In genomic region chr17:75552847-75553552, GRCh38 we compare ENCODE assay signal across 15 cellular contexts. TPM values are rescaled to one million over a fixed set of nuclear protein-coding genes. Genes with fewer than 3 reads are reported as not detected.
DNase-seq lines count a peak whose midpoint lies in the region; ATAC-seq and TF ChIP-seq lines count a peak whose summit lies in the region.
"Had no signal": no experiment of that assay in that cellular context is flagged by ENCODE, and none has a peak within 500 bp of the region (broad histone marks: within the 10 kb centered on the region; RNA-seq: fewer than 3 reads in every experiment).

No MANE protein-coding gene starts in this region.

- ATAC-seq in GM23338: no peak
- no peak for ATAC-seq in activated T-cell treated with anti-CD3 and anti-CD28 coated beads, Interleukin-2, amount 50 U/mL, for 72 hours (replicated peaks in 1 of 2)
- ATAC-seq in naive thymus-derived CD8-positive, alpha-beta T cell: no peak
- ATAC-seq: naive thymus-derived CD4-positive, alpha-beta T cell had no signal

- peak overlapping the region; percentile 78; the same call in 1 of the 2 replicates for H3K27ac ChIP-seq in GM23338 (ENCODE audit: low read depth)
- H3K27ac ChIP-seq in ectodermal cell (ENCODE audit: insufficient read depth, low read depth, low read length, poor library complexity, severe bottlenecking): peak overlapping the region; percentile 18
- peak overlapping the region; percentile 74 for H3K27ac ChIP-seq in neural progenitor cell
- H3K27ac ChIP-seq: sigmoid colon had no signal

- no peaks in the 10 kb centered on the region for H3K9me2 ChIP-seq in GM23338 (ENCODE audit: insufficient read depth)

- no peak for TF ChIP-seq CTCF in GM23338 (conservative IDR thresholded peaks at IDR 0.05; ENCODE audit: low read depth in 2 of 2)
- no peak for TF ChIP-seq CTCF in neural progenitor cell (IDR thresholded peaks at IDR 0.05)

- H3K79me2 ChIP-seq in GM23338 (replicated peaks; ENCODE audit: insufficient read depth): no peaks in the 10 kb centered on the region
- no peaks in the 10 kb centered on the region for H3K79me2 ChIP-seq in neural progenitor cell (ENCODE audit: low read depth)

- H4K20me1 ChIP-seq in GM23338 (replicated peaks; ENCODE audit: insufficient read depth) (no peaks in the 10 kb centered on the region), neural progenitor cell (ENCODE audit: low read depth) (peaks cover 4% of the 10 kb centered on the region)

- H3K4me3 Mint-ChIP-seq in GM23338 (no peak overlapping the region; the same call in 2 of the 3 replicates), neural progenitor cell (no peak overlapping the region)
- no peak overlapping the region for H3K4me3 Mint-ChIP-seq in activated T-cell treated with anti-CD3 and anti-CD28 coated beads, Interleukin-2, amount 50 U/mL, for 72 hours
- H3K4me3 Mint-ChIP-seq in naive thymus-derived CD8-positive, alpha-beta T cell: no peak overlapping the region
- H3K4me3 Mint-ChIP-seq: CD14-positive monocyte; naive thymus-derived CD4-positive, alpha-beta T cell had no signal

- no peaks in the 10 kb centered on the region for H3K27me3 ChIP-seq in GM23338 (ENCODE audit: insufficient read depth)
- H3K27me3 ChIP-seq in ectodermal cell (ENCODE audit: control insufficient read depth, insufficient read depth, low read length, poor library complexity, severe bottlenecking): no peaks in the 10 kb centered on the region
- no peaks in the 10 kb centered on the region for H3K27me3 ChIP-seq in neural progenitor cell
- H3K27me3 ChIP-seq: sigmoid colon had no signal

- H3K4me1 Mint-ChIP-seq in GM23338: peaks cover 25% of the 10 kb centered on the region
- peaks cover 16% of the 10 kb centered on the region for H3K4me1 Mint-ChIP-seq in neural progenitor cell
- H3K4me1 Mint-ChIP-seq in activated T-cell treated with anti-CD3 and anti-CD28 coated beads, Interleukin-2, amount 50 U/mL, for 72 hours (ENCODE audit: low read depth): no peaks in the 10 kb centered on the region
- H3K4me1 Mint-ChIP-seq in naive thymus-derived CD8-positive, alpha-beta T cell: peaks cover 0 to 5% (median 3%) of the 10 kb centered on the region in 4 donors
- H3K4me1 Mint-ChIP-seq: CD14-positive monocyte; naive thymus-derived CD4-positive, alpha-beta T cell had no signal

- peaks cover 4% of the 10 kb centered on the region for H3K27me3 Mint-ChIP-seq in GM23338 (ENCODE audit: insufficient read depth, low read depth, poor library complexity)
- H3K27me3 Mint-ChIP-seq in neural progenitor cell (ENCODE audit: insufficient read depth, low read depth): peaks cover 6% of the 10 kb centered on the region
- H3K27me3 Mint-ChIP-seq in activated T-cell treated with anti-CD3 and anti-CD28 coated beads, Interleukin-2, amount 50 U/mL, for 72 hours (ENCODE audit: low read depth): no peaks in the 10 kb centered on the region
- H3K27me3 Mint-ChIP-seq in naive thymus-derived CD8-positive, alpha-beta T cell: no peaks in the 10 kb centered on the region
- H3K27me3 Mint-ChIP-seq: naive thymus-derived CD4-positive, alpha-beta T cell had no signal

- H3K4me2 ChIP-seq in GM23338 (no peak overlapping the region), neural progenitor cell (no peak overlapping the region)

- no peak overlapping the region for H3K4me3 ChIP-seq in GM23338
- H3K4me3 ChIP-seq in ectodermal cell (ENCODE audit: insufficient read depth, low read depth, low read length): no peak overlapping the region
- no peak overlapping the region for H3K4me3 ChIP-seq in neural progenitor cell
- H3K4me3 ChIP-seq: sigmoid colon had no signal

- 72 to 73% methylated on average over 8 of the region's 8 CpGs for WGBS in ectodermal cell, 2 experiments

- H3K27ac Mint-ChIP-seq in GM23338: no peak overlapping the region
- H3K27ac Mint-ChIP-seq in neural progenitor cell: peak overlapping the region; percentile 48
- no peak overlapping the region for H3K27ac Mint-ChIP-seq in activated T-cell treated with anti-CD3 and anti-CD28 coated beads, Interleukin-2, amount 50 U/mL, for 72 hours
- H3K27ac Mint-ChIP-seq in naive thymus-derived CD8-positive, alpha-beta T cell: no peak overlapping the region
- H3K27ac Mint-ChIP-seq: naive thymus-derived CD4-positive, alpha-beta T cell had no signal

- H3K9me3 ChIP-seq in ectodermal cell (ENCODE audit: control insufficient read depth, low read length): no peaks in the 10 kb centered on the region
- H3K9me3 ChIP-seq in neural progenitor cell (ENCODE audit: low read depth): no peaks in the 10 kb centered on the region
- H3K9me3 ChIP-seq: sigmoid colon had no signal

- POLR2A ChIA-PET in naive thymus-derived CD8-positive, alpha-beta T cell (lab: Charles Lee): no interaction called here

- H3K4me1 ChIP-seq in GM23338 (ENCODE audit: insufficient read depth): peaks cover 7% of the 10 kb centered on the region; the same call in 1 of the 2 replicates
- peaks cover 35% of the 10 kb centered on the region for H3K4me1 ChIP-seq in ectodermal cell (ENCODE audit: control insufficient read depth, insufficient read depth, low read length)
- peaks cover 25% of the 10 kb centered on the region for H3K4me1 ChIP-seq in neural progenitor cell

- peak; percentile 37 for DNase-seq in GM23338 (ENCODE audit: low spot score)
- DNase-seq in NCI-H226: peak; percentile 69
- peak; percentile 40 for DNase-seq in neural progenitor cell (ENCODE audit: low spot score)
- DNase-seq in activated T-cell treated with anti-CD3 and anti-CD28 coated beads, Interleukin-2, amount 50 U/mL, for 72 hours: no peak
- no peak for DNase-seq in NCI-H2029 (lab: John Stamatoyannopoulos, UW)
- no peak for DNase-seq in SW480 (ENCODE audit: low spot score)
- no peak for DNase-seq in naive thymus-derived CD8-positive, alpha-beta T cell
- DNase-seq: activated T-cell treated with anti-CD3 and anti-CD28 coated beads, Interleukin-2, amount 50 U/mL, for 1 hour; foreskin melanocyte; GOT3; naive thymus-derived CD4-positive, alpha-beta T cell; sigmoid colon; SW 1271 had no signal

- no peak overlapping the region for H3K9ac ChIP-seq in neural progenitor cell

- H2AFZ ChIP-seq in GM23338 (no peak overlapping the region), neural progenitor cell (replicated peaks) (no peak overlapping the region)

- 0 out of 2 replicates have a peak, but pooled peaks cover 7% of the 10 kb centered on the region for H3F3A ChIP-seq in GM23338 (replicated peaks; ENCODE audit: low read depth)
- peaks cover 11% of the 10 kb centered on the region for H3F3A ChIP-seq in neural progenitor cell (ENCODE audit: low read depth)

- H3K36me3 Mint-ChIP-seq in GM23338 (ENCODE audit: low read depth) (no peaks in the 10 kb centered on the region; the same call in 2 of the 3 replicates), neural progenitor cell (no peaks in the 10 kb centered on the region)
- H3K36me3 Mint-ChIP-seq in activated T-cell treated with anti-CD3 and anti-CD28 coated beads, Interleukin-2, amount 50 U/mL, for 72 hours (ENCODE audit: insufficient read depth in 2 of 2): no peaks in the 10 kb centered on the region
- H3K36me3 Mint-ChIP-seq in naive thymus-derived CD8-positive, alpha-beta T cell: no peaks in the 10 kb centered on the region
- H3K36me3 Mint-ChIP-seq: CD14-positive monocyte; naive thymus-derived CD4-positive, alpha-beta T cell had no signal

- no peaks in the 10 kb centered on the region for H3K9me3 Mint-ChIP-seq in GM23338
- H3K9me3 Mint-ChIP-seq in neural progenitor cell: no peaks in the 10 kb centered on the region
- no peaks in the 10 kb centered on the region for H3K9me3 Mint-ChIP-seq in activated T-cell treated with anti-CD3 and anti-CD28 coated beads, Interleukin-2, amount 50 U/mL, for 72 hours
- H3K9me3 Mint-ChIP-seq in naive thymus-derived CD8-positive, alpha-beta T cell: no peaks in the 10 kb centered on the region
- H3K9me3 Mint-ChIP-seq: naive thymus-derived CD4-positive, alpha-beta T cell had no signal

- no peaks in the 10 kb centered on the region for H3K36me3 ChIP-seq in GM23338 (ENCODE audit: insufficient read depth)
- no peaks in the 10 kb centered on the region for H3K36me3 ChIP-seq in ectodermal cell (ENCODE audit: control insufficient read depth, insufficient read depth, low read length)
- H3K36me3 ChIP-seq in neural progenitor cell: no peaks in the 10 kb centered on the region
- H3K36me3 ChIP-seq: sigmoid colon had no signal

RNA-seq across cellular contexts. Expression of gene LLGL2, which starts 27.5 kb away (rescaled TPM):
- 63.9 and 78.5 TPM in 2 replicates for total RNA-seq in GM23338 (2014; rRNA removed; shearing (Covaris generic))
- polyA plus RNA-seq in GM23338 (2016; fragmentation: Nextera tagmentation; extraction: Ambion mirVana): 62.5 and 71.9 TPM in 2 replicates
- 40.6 TPM for polyA plus RNA-seq in ectodermal cell (2013, experiment 1 of 4)
- 54.1 TPM for polyA plus RNA-seq in ectodermal cell (2013, experiment 2 of 4)
- 32.3 TPM for polyA plus RNA-seq in ectodermal cell (2013, experiment 3 of 4)
- 33.2 TPM for polyA plus RNA-seq in ectodermal cell (2013, experiment 4 of 4)
- total RNA-seq in neural progenitor cell (ENCODE audit: low replicate concordance): 16.6 and 60.2 TPM in 2 replicates
- 10 to 100 TPM; 12.5 to 17.4 TPM for total RNA-seq in activated T-cell treated with anti-CD3 and anti-CD28 coated beads, Interleukin-2, amount 50 U/mL, for 72 hours
- 10 to 100 TPM; 30.3 to 30.6 TPM for total RNA-seq in naive thymus-derived CD8-positive, alpha-beta T cell
- 10 to 100 TPM; 13.4 to 21.8 (median 15.0) TPM for polyA plus RNA-seq in naive thymus-derived CD8-positive, alpha-beta T cell

RNA-seq across cellular contexts. Expression of gene MYO15B, which starts 34.6 kb away (rescaled TPM):
- total RNA-seq in GM23338 (2014; rRNA removed; shearing (Covaris generic)): 7.2 and 12.4 TPM in 2 replicates
- 3.8 and 6.6 TPM in 2 replicates for polyA plus RNA-seq in GM23338 (2016; fragmentation: Nextera tagmentation; extraction: Ambion mirVana)
- 13.1 TPM for polyA plus RNA-seq in ectodermal cell (2013, experiment 1 of 4)
- polyA plus RNA-seq in ectodermal cell (2013, experiment 2 of 4): 21.9 TPM
- polyA plus RNA-seq in ectodermal cell (2013, experiment 3 of 4): 15.9 TPM
- 22.8 TPM for polyA plus RNA-seq in ectodermal cell (2013, experiment 4 of 4)
- 10.2 and 17.1 TPM in 2 replicates for total RNA-seq in neural progenitor cell (ENCODE audit: low replicate concordance)
- total RNA-seq in activated T-cell treated with anti-CD3 and anti-CD28 coated beads, Interleukin-2, amount 50 U/mL, for 72 hours: 100 to 1,000 TPM; 102 to 121 TPM
- total RNA-seq in naive thymus-derived CD8-positive, alpha-beta T cell: 100 to 1,000 TPM; 412 to 418 TPM
- polyA plus RNA-seq in naive thymus-derived CD8-positive, alpha-beta T cell: 1 to 10 TPM; 1.9 to 3.2 (median 2.5) TPM

RNA-seq across cellular contexts. Expression of gene TSEN54, which starts 36.7 kb away (rescaled TPM):
- 61.9 and 62.5 TPM in 2 replicates for total RNA-seq in GM23338 (2014; rRNA removed; shearing (Covaris generic))
- polyA plus RNA-seq in GM23338 (2016; fragmentation: Nextera tagmentation; extraction: Ambion mirVana): 45.9 and 48.2 TPM in 2 replicates
- 59.8 TPM for polyA plus RNA-seq in ectodermal cell (2013, experiment 1 of 4)
- 49.6 TPM for polyA plus RNA-seq in ectodermal cell (2013, experiment 2 of 4)
- polyA plus RNA-seq in ectodermal cell (2013, experiment 3 of 4): 41.6 TPM
- polyA plus RNA-seq in ectodermal cell (2013, experiment 4 of 4): 38.0 TPM
- total RNA-seq in neural progenitor cell (ENCODE audit: low replicate concordance): 20.5 and 47.8 TPM in 2 replicates
- total RNA-seq in activated T-cell treated with anti-CD3 and anti-CD28 coated beads, Interleukin-2, amount 50 U/mL, for 72 hours: 10 to 100 TPM; 34.8 to 49.5 TPM
- total RNA-seq in naive thymus-derived CD8-positive, alpha-beta T cell: 10 to 100 TPM; 53.1 to 54.4 TPM
- 100 to 1,000 TPM in 2 of 3 donors, 10 to 100 TPM in 1; 98.2 to 121 (median 103) TPM for polyA plus RNA-seq in naive thymus-derived CD8-positive, alpha-beta T cell

RNA-seq across cellular contexts. Expression of gene CASKIN2, which starts 37.7 kb away (rescaled TPM):
- total RNA-seq in GM23338 (2014; rRNA removed; shearing (Covaris generic)): 17.7 and 21.5 TPM in 2 replicates
- 4.7 and 4.9 TPM in 2 replicates for polyA plus RNA-seq in GM23338 (2016; fragmentation: Nextera tagmentation; extraction: Ambion mirVana)
- 24.0 TPM for polyA plus RNA-seq in ectodermal cell (2013, experiment 1 of 4)
- 24.3 TPM for polyA plus RNA-seq in ectodermal cell (2013, experiment 2 of 4)
- 15.2 TPM for polyA plus RNA-seq in ectodermal cell (2013, experiment 3 of 4)
- polyA plus RNA-seq in ectodermal cell (2013, experiment 4 of 4): 16.6 TPM
- total RNA-seq in neural progenitor cell (ENCODE audit: low replicate concordance): 5.7 and 12.6 TPM in 2 replicates
- 1 to 10 TPM; 4.1 to 6.6 TPM for total RNA-seq in activated T-cell treated with anti-CD3 and anti-CD28 coated beads, Interleukin-2, amount 50 U/mL, for 72 hours
- total RNA-seq in naive thymus-derived CD8-positive, alpha-beta T cell: under 1 TPM; 0.65 to 0.80 TPM
- under 1 TPM; 0.05 to 0.62 (median 0.61) TPM for polyA plus RNA-seq in naive thymus-derived CD8-positive, alpha-beta T cell
- polyA plus RNA-seq: CD14-positive monocyte had no signal

Comparison
In these comparisons a context has a peak if more than half of its experiments do, and no peak if none do; other contexts are left out.
1. DNase-seq: peak in GM23338 (single experiment), NCI-H226 (single experiment) and neural progenitor cell (single experiment); none in activated T-cell treated with anti-CD3 and anti-CD28 coated beads, Interleukin-2, amount 50 U/mL, for 72 hours (0 of 2), NCI-H2029 (single experiment), SW480 (single experiment) and naive thymus-derived CD8-positive, alpha-beta T cell (0 of 10).
2. H3K27ac ChIP-seq: peak in every context shown above with its lines; median percentile 78 in GM23338; 74 in neural progenitor cell; 18 in ectodermal cell.